21 cellular contexts compared by ENCODE assay signal in genomic region chr4:105933083-105933482, GRCh38.
A peak's percentile ranks its signal among the peaks of the same experiment; 100 is the strongest.
DNase-seq lines count a peak whose midpoint lies in the region; ATAC-seq and FAIRE-seq lines count a peak whose summit lies in the region.
"Had no signal": no experiment of that assay in that cellular context is flagged by ENCODE, and none has a peak within 500 bp of the region (broad histone marks: within the 10 kb centered on the region; RNA-seq: fewer than 3 reads in every experiment).

No MANE protein-coding gene starts in this region.

- no peak overlapping the region for H3K27ac Mint-ChIP-seq in stimulated activated memory B cell treated with anti-CD40 and anti-IgM and Interleukin-4, amounts not matched to agents 10 μg/mL and 1 μg/mL and 100 μg/mL, for 72 hours
- H3K27ac Mint-ChIP-seq: activated CD8-positive, alpha-beta memory T cell treated with anti-CD3 and anti-CD28 coated beads, Interleukin-2, amount 10 ng/mL, durations not matched to agents 7 days and 5 days; activated T-helper 2 cell treated with anti-CD3 and anti-CD28 coated beads, Interferon-gamma antibody, Interleukin-2, Interleukin-4, amounts not matched to agents 10 μg/mL and 5 μg/mL and 100 μg/mL, durations not matched to agents 14 hours and 24 hours and 36 hours; CD8-positive, alpha-beta memory T cell; HFFc6 had no signal

- H3K27me3 Mint-ChIP-seq in stimulated activated memory B cell treated with anti-CD40 and anti-IgM and Interleukin-4, amounts not matched to agents 10 μg/mL and 1 μg/mL and 100 μg/mL, for 72 hours = peaks cover 2% of the 10 kb centered on the region

- DNase-seq in DMS 273 (lab: John Stamatoyannopoulos, UW; ENCODE audit: unreplicated experiment) = no peak
- DNase-seq in GM19239 (ENCODE audit: insufficient read length, low spot score) = no peak
- DNase-seq: activated CD8-positive, alpha-beta memory T cell treated with anti-CD3 and anti-CD28 coated beads, Interleukin-2, amount 10 ng/mL, durations not matched to agents 7 days and 5 days; CD8-positive, alpha-beta memory T cell; effector memory CD4-positive, alpha-beta T cell; HFFc6; hypothalamus; islet precursor cell; lower lobe of right lung; NCI-H1694; SHP77; stimulated activated CD4-positive, alpha-beta T cell treated with anti-CD3 and anti-CD28 coated beads, Interleukin-4, amount 100 ng/mL, for 1 hour; stimulated activated naive CD8-positive, alpha-beta T cell treated with anti-CD3 and anti-CD28 coated beads, Interleukin-15, amount 100 ng/mL, for 72 hours; transverse colon had no signal

- no peaks in the 10 kb centered on the region for H3K36me3 Mint-ChIP-seq in stimulated activated memory B cell treated with anti-CD40 and anti-IgM and Interleukin-4, amounts not matched to agents 10 μg/mL and 1 μg/mL and 100 μg/mL, for 72 hours
- H3K36me3 Mint-ChIP-seq: activated CD8-positive, alpha-beta memory T cell treated with anti-CD3 and anti-CD28 coated beads, Interleukin-2, amount 10 ng/mL, durations not matched to agents 7 days and 5 days; CD8-positive, alpha-beta memory T cell had no signal

- no peak overlapping the region for H3K4me3 Mint-ChIP-seq in stimulated activated memory B cell treated with anti-CD40 and anti-IgM and Interleukin-4, amounts not matched to agents 10 μg/mL and 1 μg/mL and 100 μg/mL, for 72 hours
- H3K4me3 Mint-ChIP-seq: activated CD8-positive, alpha-beta memory T cell treated with anti-CD3 and anti-CD28 coated beads, Interleukin-2, amount 10 ng/mL, durations not matched to agents 7 days and 5 days; CD8-positive, alpha-beta memory T cell; HFFc6; stimulated activated naive CD8-positive, alpha-beta T cell treated with anti-CD3 and anti-CD28 coated beads, Interleukin-15, amount 100 ng/mL, for 72 hours had no signal

- FAIRE-seq in GM19239 (lab: Jason Lieb, UNC) = no peak

- H3K4me1 Mint-ChIP-seq in stimulated activated memory B cell treated with anti-CD40 and anti-IgM and Interleukin-4, amounts not matched to agents 10 μg/mL and 1 μg/mL and 100 μg/mL, for 72 hours = no peaks in the 10 kb centered on the region
- H3K4me1 Mint-ChIP-seq: activated CD8-positive, alpha-beta memory T cell treated with anti-CD3 and anti-CD28 coated beads, Interleukin-2, amount 10 ng/mL, durations not matched to agents 7 days and 5 days; CD8-positive, alpha-beta memory T cell; stimulated activated naive CD8-positive, alpha-beta T cell treated with anti-CD3 and anti-CD28 coated beads, Interleukin-15, amount 100 ng/mL, for 72 hours had no signal

- peak; percentile 57 for ATAC-seq in GM18861 (IDR thresholded peaks at IDR 0.05; ENCODE audit: unreplicated experiment)
- ATAC-seq in GM21717 (IDR thresholded peaks at IDR 0.05; ENCODE audit: unreplicated experiment) = peak; percentile 56
- ATAC-seq in HG03432 (IDR thresholded peaks at IDR 0.05; ENCODE audit: unreplicated experiment) = peak; percentile 54
- ATAC-seq in stimulated activated memory B cell treated with anti-CD40 and anti-IgM and Interleukin-4, amounts not matched to agents 10 μg/mL and 1 μg/mL and 100 μg/mL, for 72 hours = peak; percentile 56
- ATAC-seq in GM18909 (IDR thresholded peaks at IDR 0.05; ENCODE audit: poor library complexity, unreplicated experiment) = no peak
- ATAC-seq: activated CD8-positive, alpha-beta memory T cell treated with anti-CD3 and anti-CD28 coated beads, Interleukin-2, amount 10 ng/mL, durations not matched to agents 7 days and 5 days; esophagus mucosa; lower lobe of right lung; stimulated activated naive CD8-positive, alpha-beta T cell treated with anti-CD3 and anti-CD28 coated beads, Interleukin-15, amount 100 ng/mL, for 72 hours had no signal

- H3K9me3 Mint-ChIP-seq in stimulated activated memory B cell treated with anti-CD40 and anti-IgM and Interleukin-4, amounts not matched to agents 10 μg/mL and 1 μg/mL and 100 μg/mL, for 72 hours = no peaks in the 10 kb centered on the region
- H3K9me3 Mint-ChIP-seq: activated T-helper 2 cell treated with anti-CD3 and anti-CD28 coated beads, Interferon-gamma antibody, Interleukin-2, Interleukin-4, amounts not matched to agents 10 μg/mL and 5 μg/mL and 100 μg/mL, durations not matched to agents 14 hours and 24 hours and 36 hours; CD8-positive, alpha-beta memory T cell; HFFc6; stimulated activated naive CD8-positive, alpha-beta T cell treated with anti-CD3 and anti-CD28 coated beads, Interleukin-15, amount 100 ng/mL, for 72 hours had no signal
